In the genomic region with DNA sequence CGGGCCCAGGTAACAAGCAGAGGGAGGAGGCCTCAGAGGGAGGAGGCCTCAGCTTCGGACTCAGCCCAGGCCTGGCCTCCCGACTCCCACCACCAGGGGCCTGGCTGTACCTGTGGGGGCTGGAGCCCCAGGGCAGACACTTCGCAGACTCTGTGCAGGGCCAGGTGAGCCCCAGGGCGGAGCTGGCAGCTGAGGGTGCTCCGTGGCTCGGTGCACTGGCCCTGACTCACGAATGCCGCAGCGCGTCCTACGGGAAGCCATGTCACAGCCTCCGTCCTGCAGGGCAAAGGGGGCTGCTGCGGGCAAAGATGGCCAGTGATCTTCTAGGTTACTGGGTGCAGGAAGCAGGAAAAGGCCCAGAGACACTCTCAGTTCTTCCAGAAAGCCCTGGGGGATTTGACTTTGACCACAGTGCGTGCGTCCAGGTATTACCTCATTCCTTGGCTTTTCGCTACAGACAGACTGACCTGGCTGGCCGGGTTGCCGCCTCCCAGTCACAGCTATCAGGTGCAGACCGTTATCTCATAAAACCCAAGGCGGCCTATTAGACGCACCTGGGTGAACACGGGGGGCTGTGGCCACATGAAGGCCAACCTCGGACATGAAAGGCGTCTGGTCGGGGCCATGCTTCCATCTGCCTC, we compare ENCODE assay signal across 14 cellular contexts.
A peak's percentile ranks its signal among the peaks of the same experiment; 100 is the strongest.
DNase-seq lines count a peak whose midpoint lies in the region; ATAC-seq and TF ChIP-seq lines count a peak whose summit lies in the region.
"Had no signal": no experiment of that assay in that cellular context is flagged by ENCODE, and none has a peak within 500 bp of the region (broad histone marks: within the 10 kb centered on the region; RNA-seq: fewer than 3 reads in every experiment).

No MANE protein-coding gene starts in this region.

- CTCF ChIA-PET in activated naive CD4-positive, alpha-beta T cell treated with anti-CD3 and anti-CD28 coated beads, Interleukin-2, amount 10 ng/mL, durations not matched to agents 7 days and 5 days (lab: Charles Lee) = no interaction called here
- CTCF ChIA-PET in CD8-positive, alpha-beta T cell (lab: Charles Lee) = no interaction called here

- TF ChIP-seq CTCF in right lobe of liver (IDR thresholded peaks at IDR 0.05) (no peak), stomach (IDR thresholded peaks at IDR 0.05) (peak in 1 of 7 experiments; percentile 10)
- TF ChIP-seq CTCF in CD8-positive, alpha-beta T cell (IDR thresholded peaks at IDR 0.05) = no peak

- TF ChIP-seq POLR2A in right lobe of liver (IDR thresholded peaks at IDR 0.05) = no peak
- no peak for TF ChIP-seq POLR2A in stomach (IDR thresholded peaks at IDR 0.05)

- in situ Hi-C loops in ACHN (cut with HindIII; ENCODE audit: low pct_ligation_motif_present, low pct_unique_long_range_greater_than_20kb, low sequenced_read_pairs) = no loop called here

- WGBS in right lobe of liver (ENCODE audit: insufficient coverage, low coverage, low lambda C conversion rate, missing lambda C conversion rate) = 25% methylated on average over 6 of the region's 26 CpGs
- WGBS in stomach, 5 donors = 36 to 67% (median 48%) methylated on average over 13 to 26 of the region's 26 CpGs

- no peak overlapping the region for H3K4me3 Mint-ChIP-seq in activated naive CD4-positive, alpha-beta T cell treated with anti-CD3 and anti-CD28 coated beads, Interleukin-2, amount 10 ng/mL, durations not matched to agents 7 days and 5 days
- no peak overlapping the region for H3K4me3 Mint-ChIP-seq in CD8-positive, alpha-beta T cell
- H3K4me3 Mint-ChIP-seq: IgD-negative memory B cell; stimulated activated effector memory CD8-positive, alpha-beta T cell treated with anti-CD3 and anti-CD28 coated beads, Interleukin-12 subunit alpha, Interleukin-12 subunit beta, amount 100 ng/mL, for 72 hours had no signal

- DNase-seq in activated naive CD4-positive, alpha-beta T cell treated with anti-CD3 and anti-CD28 coated beads, Interleukin-2, amount 10 ng/mL, durations not matched to agents 7 days and 5 days = peak; percentile 5
- no peak for DNase-seq in activated naive CD4-positive, alpha-beta T cell treated with anti-CD3 and anti-CD28 coated beads, Interleukin-2, amount 50 U/mL, for 16 hours
- DNase-seq in right lobe of liver (peak; percentile 26 to 65 (median 42)), stomach (peak; percentile 56), ACHN (no peak)
- DNase-seq in CD8-positive, alpha-beta T cell = no peak
- DNase-seq: activated CD8-positive, alpha-beta memory T cell treated with anti-CD3 and anti-CD28 coated beads, Interleukin-2, amount 50 U/mL, for 48 hours; GOT3 had no signal

- TF ChIP-seq EP300 in stomach (IDR thresholded peaks at IDR 0.05) = no peak

- peaks cover 26 to 42% of the 10 kb centered on the region in 2 donors for H3K4me1 ChIP-seq in duodenal mucosa (ENCODE audit: control insufficient read depth in 1 of 2, insufficient read depth in 2 of 2, low read length in 2 of 2)
- H3K4me1 ChIP-seq in right lobe of liver = peaks cover 0 to 13% (median 0%) of the 10 kb centered on the region in 4 donors
- H3K4me1 ChIP-seq in stomach = peaks cover 17 to 52% (median 43%) of the 10 kb centered on the region in 4 donors
- peaks cover 23% of the 10 kb centered on the region for H3K4me1 ChIP-seq in CD8-positive, alpha-beta T cell (ENCODE audit: insufficient read depth, low read length)
- H3K4me1 ChIP-seq: A549 had no signal

- H3K27ac Mint-ChIP-seq in activated naive CD4-positive, alpha-beta T cell treated with anti-CD3 and anti-CD28 coated beads, Interleukin-2, amount 10 ng/mL, durations not matched to agents 7 days and 5 days = no peak overlapping the region
- H3K27ac Mint-ChIP-seq in CD8-positive, alpha-beta T cell = no peak overlapping the region
- H3K27ac Mint-ChIP-seq: IgD-negative memory B cell; stimulated activated effector memory CD8-positive, alpha-beta T cell treated with anti-CD3 and anti-CD28 coated beads, Interleukin-12 subunit alpha, Interleukin-12 subunit beta, amount 100 ng/mL, for 72 hours had no signal

- H3K9me3 ChIP-seq in duodenal mucosa (ENCODE audit: control insufficient read depth in 1 of 2, low read length in 2 of 2) = no peaks in the 10 kb centered on the region
- H3K9me3 ChIP-seq in right lobe of liver = no peaks in the 10 kb centered on the region
- H3K9me3 ChIP-seq in stomach = no peaks in the 10 kb centered on the region
- no peaks in the 10 kb centered on the region for H3K9me3 ChIP-seq in CD8-positive, alpha-beta T cell (ENCODE audit: low read length)
- H3K9me3 ChIP-seq: A549, vagina had no signal

- H3K27me3 ChIP-seq in duodenal mucosa (ENCODE audit: control insufficient read depth in 1 of 2, insufficient read depth in 2 of 2, low read length in 2 of 2) = no peaks in the 10 kb centered on the region
- H3K27me3 ChIP-seq in right lobe of liver = no peaks in the 10 kb centered on the region
- peaks cover 0 to 32% (median 0%) of the 10 kb centered on the region in 3 donors for H3K27me3 ChIP-seq in stomach
- H3K27me3 ChIP-seq in CD8-positive, alpha-beta T cell (ENCODE audit: insufficient read depth, low read length) = no peaks in the 10 kb centered on the region
- H3K27me3 ChIP-seq: vagina had no signal

- H3K4me1 Mint-ChIP-seq in activated naive CD4-positive, alpha-beta T cell treated with anti-CD3 and anti-CD28 coated beads, Interleukin-2, amount 10 ng/mL, durations not matched to agents 7 days and 5 days = peaks cover 21% of the 10 kb centered on the region
- peaks cover 23% of the 10 kb centered on the region for H3K4me1 Mint-ChIP-seq in CD8-positive, alpha-beta T cell (ENCODE audit: low read depth)

- H3K27ac ChIP-seq in duodenal mucosa (ENCODE audit: low read depth, low read length) (no peak overlapping the region), right lobe of liver (no peak overlapping the region), stomach (peak overlapping the region; percentile 66 to 81 (median 76))
- H3K27ac ChIP-seq in CD8-positive, alpha-beta T cell (ENCODE audit: low read depth, low read length) = no peak overlapping the region
- H3K27ac ChIP-seq: A549, vagina had no signal

- H3K36me3 ChIP-seq in duodenal mucosa (ENCODE audit: control insufficient read depth in 1 of 2, insufficient read depth in 2 of 2, low read length in 2 of 2) = no peaks in the 10 kb centered on the region
- H3K36me3 ChIP-seq in right lobe of liver = no peaks in the 10 kb centered on the region
- no peaks in the 10 kb centered on the region for H3K36me3 ChIP-seq in stomach
- no peaks in the 10 kb centered on the region for H3K36me3 ChIP-seq in CD8-positive, alpha-beta T cell (ENCODE audit: insufficient read depth, low read length)
- H3K36me3 ChIP-seq: vagina had no signal

- ATAC-seq in right lobe of liver (peak in 2 of 4 donors; percentile 51 to 61), GM21825 (IDR thresholded peaks at IDR 0.05; ENCODE audit: unreplicated experiment) (no peak)
- ATAC-seq in CD8-positive, alpha-beta T cell = no peak
- ATAC-seq: A549; stimulated activated effector memory CD8-positive, alpha-beta T cell treated with anti-CD3 and anti-CD28 coated beads, Interleukin-12 subunit alpha, Interleukin-12 subunit beta, amount 100 ng/mL, for 72 hours had no signal

- no peaks in the 10 kb centered on the region for H3K9me3 Mint-ChIP-seq in activated naive CD4-positive, alpha-beta T cell treated with anti-CD3 and anti-CD28 coated beads, Interleukin-2, amount 10 ng/mL, durations not matched to agents 7 days and 5 days
- H3K9me3 Mint-ChIP-seq in CD8-positive, alpha-beta T cell = no peaks in the 10 kb centered on the region
- H3K9me3 Mint-ChIP-seq: IgD-negative memory B cell; stimulated activated effector memory CD8-positive, alpha-beta T cell treated with anti-CD3 and anti-CD28 coated beads, Interleukin-12 subunit alpha, Interleukin-12 subunit beta, amount 100 ng/mL, for 72 hours had no signal

- POLR2A ChIA-PET in CD8-positive, alpha-beta T cell (lab: Charles Lee) = no interaction called here

- intact Hi-C loops in right lobe of liver (cut with DNase I) = loop anchor here in 1 of 2 donors (10.0 kb wide), 1 partner anchor 65 kb away; no protein-coding TSS in a partner anchor
- intact Hi-C loops in stomach (cut with DNase I; ENCODE audit: low total_unique reads) = no loop called here
- intact Hi-C loops in CD8-positive, alpha-beta T cell (cut with DNase I, micrococcal nuclease) = no loop called here

- no peak overlapping the region for H3K9ac ChIP-seq in duodenal mucosa (ENCODE audit: low read depth in 1 of 2, low read length in 2 of 2)

- H3K27me3 Mint-ChIP-seq in activated naive CD4-positive, alpha-beta T cell treated with anti-CD3 and anti-CD28 coated beads, Interleukin-2, amount 10 ng/mL, durations not matched to agents 7 days and 5 days = peaks cover 15% of the 10 kb centered on the region
- no peaks in the 10 kb centered on the region for H3K27me3 Mint-ChIP-seq in CD8-positive, alpha-beta T cell (ENCODE audit: low read depth)

- H3K36me3 Mint-ChIP-seq in activated naive CD4-positive, alpha-beta T cell treated with anti-CD3 and anti-CD28 coated beads, Interleukin-2, amount 10 ng/mL, durations not matched to agents 7 days and 5 days = no peaks in the 10 kb centered on the region
- H3K36me3 Mint-ChIP-seq in CD8-positive, alpha-beta T cell = no peaks in the 10 kb centered on the region
- H3K36me3 Mint-ChIP-seq: IgD-negative memory B cell had no signal

- H3K4me3 ChIP-seq in duodenal mucosa (ENCODE audit: low read depth in 1 of 2, low read length in 2 of 2) (peak overlapping the region; percentile 2 to 16), right lobe of liver (no peak overlapping the region), stomach (peak overlapping the region in 1 of 4 donors; percentile 6)
- H3K4me3 ChIP-seq in CD8-positive, alpha-beta T cell (ENCODE audit: low read depth, low read length) = no peak overlapping the region
- H3K4me3 ChIP-seq: A549, vagina had no signal

Comparison
In these comparisons a context has a peak if more than half of its experiments do, and no peak if none do; other contexts are left out.
1. DNase-seq: peak in activated naive CD4-positive, alpha-beta T cell treated with anti-CD3 and anti-CD28 coated beads, Interleukin-2, amount 10 ng/mL, durations not matched to agents 7 days and 5 days (single experiment), right lobe of liver (3 of 3) and stomach (single experiment); none in activated naive CD4-positive, alpha-beta T cell treated with anti-CD3 and anti-CD28 coated beads, Interleukin-2, amount 50 U/mL, for 16 hours (single experiment), CD8-positive, alpha-beta T cell (0 of 7) and ACHN (single experiment).
2. H3K27ac ChIP-seq: peak in stomach (5 of 5); none in duodenal mucosa (single experiment), right lobe of liver (0 of 3) and CD8-positive, alpha-beta T cell (single experiment).
3. H3K4me3 ChIP-seq: peak in duodenal mucosa (2 of 2); none in right lobe of liver (0 of 3) and CD8-positive, alpha-beta T cell (single experiment).